ENCODE assay signal across 8 cellular contexts in genomic region chr22:23787910-23788309, GRCh38. TPM values are rescaled to one million over a fixed set of nuclear protein-coding genes. Genes with fewer than 3 reads are reported as not detected.
DNase-seq lines count a peak whose midpoint lies in the region; ATAC-seq and TF ChIP-seq lines count a peak whose summit lies in the region.

No MANE protein-coding gene starts in this region.

- no peaks in the 10 kb centered on the region for H3K27me3 Mint-ChIP-seq in T-helper 2 cell treated with Interferon-gamma antibody and Interleukin-4, amounts not matched to agents 5 μg/mL and 100 μg/mL, for 36 hours (ENCODE audit: low read depth)
- H3K27me3 Mint-ChIP-seq in activated naive CD8-positive, alpha-beta T cell treated with anti-CD3 and anti-CD28 coated beads, Interleukin-2, amount 10 ng/mL, durations not matched to agents 7 days and 5 days = no peaks in the 10 kb centered on the region

- peak overlapping the region; percentile 100 for H3K27ac ChIP-seq in suprapubic skin

- H3K4me3 ChIP-seq in kidney epithelial cell (ENCODE audit: low read depth, low read length) (peak overlapping the region; percentile 84), suprapubic skin (peak overlapping the region; percentile 95)

- H3K36me3 Mint-ChIP-seq in T-helper 2 cell treated with Interferon-gamma antibody and Interleukin-4, amounts not matched to agents 5 μg/mL and 100 μg/mL, for 36 hours (ENCODE audit: low read depth) = peaks cover 20% of the 10 kb centered on the region
- peaks cover 11% of the 10 kb centered on the region for H3K36me3 Mint-ChIP-seq in activated naive CD8-positive, alpha-beta T cell treated with anti-CD3 and anti-CD28 coated beads, Interleukin-2, amount 10 ng/mL, durations not matched to agents 7 days and 5 days

- POLR2A ChIA-PET in activated naive CD8-positive, alpha-beta T cell treated with anti-CD3 and anti-CD28 coated beads, Interleukin-2, amount 10 ng/mL, durations not matched to agents 7 days and 5 days (lab: Charles Lee) = interaction anchor here (1.4 to 3.0 kb wide), 5 partner anchors 12 to 69 kb away, joined by 4 to 18 read pairs (median 7); partner anchors contain the start of genes MMP11 and SLC2A11

- H3K9me3 Mint-ChIP-seq in T-helper 2 cell treated with Interferon-gamma antibody and Interleukin-4, amounts not matched to agents 5 μg/mL and 100 μg/mL, for 36 hours = no peaks in the 10 kb centered on the region
- no peaks in the 10 kb centered on the region for H3K9me3 Mint-ChIP-seq in activated naive CD8-positive, alpha-beta T cell treated with anti-CD3 and anti-CD28 coated beads, Interleukin-2, amount 10 ng/mL, durations not matched to agents 7 days and 5 days

- H3K27ac Mint-ChIP-seq in T-helper 2 cell treated with Interferon-gamma antibody and Interleukin-4, amounts not matched to agents 5 μg/mL and 100 μg/mL, for 36 hours = peak overlapping the region; percentile 84
- peak overlapping the region; percentile 87 for H3K27ac Mint-ChIP-seq in activated naive CD8-positive, alpha-beta T cell treated with anti-CD3 and anti-CD28 coated beads, Interleukin-2, amount 10 ng/mL, durations not matched to agents 7 days and 5 days

- peaks cover 60% of the 10 kb centered on the region for H3K4me1 ChIP-seq in suprapubic skin

- no peak for TF ChIP-seq CTCF in kidney epithelial cell (IDR thresholded peaks at IDR 0.05; ENCODE audit: insufficient read depth, low read length, poor library complexity, severe bottlenecking)
- TF ChIP-seq CTCF in suprapubic skin (IDR thresholded peaks at IDR 0.05) = no peak

- no peak for ATAC-seq in activated naive CD8-positive, alpha-beta T cell treated with anti-CD3 and anti-CD28 coated beads, Interleukin-2, amount 10 ng/mL, durations not matched to agents 7 days and 5 days (ENCODE audit: low read depth)

- H3K27me3 ChIP-seq in kidney epithelial cell (ENCODE audit: control insufficient read depth, insufficient read depth, low read length) (no peaks in the 10 kb centered on the region), suprapubic skin (no peaks in the 10 kb centered on the region)

- 49% methylated on average over 3 of the region's 3 CpGs for WGBS in suprapubic skin

- peaks cover 34% of the 10 kb centered on the region for H3K4me1 Mint-ChIP-seq in T-helper 2 cell treated with Interferon-gamma antibody and Interleukin-4, amounts not matched to agents 5 μg/mL and 100 μg/mL, for 36 hours (ENCODE audit: low read depth)
- H3K4me1 Mint-ChIP-seq in activated naive CD8-positive, alpha-beta T cell treated with anti-CD3 and anti-CD28 coated beads, Interleukin-2, amount 10 ng/mL, durations not matched to agents 7 days and 5 days = peaks cover 50% of the 10 kb centered on the region

- no peak for DNase-seq in T-helper 2 cell treated with Interferon-gamma antibody and Interleukin-4, amounts not matched to agents 5 μg/mL and 100 μg/mL, for 36 hours (ENCODE audit: low spot score)
- DNase-seq in T-helper 2 cell (no peak), kidney epithelial cell (ENCODE audit: low read depth) (no peak), suprapubic skin (ENCODE audit: low spot score in 2 of 2) (no peak), NCI-H187 (lab: John Stamatoyannopoulos, UW) (no peak), AG20443 (ENCODE audit: low spot score) (no peak)
- DNase-seq in activated naive CD8-positive, alpha-beta T cell treated with anti-CD3 and anti-CD28 coated beads, Interleukin-2, amount 10 ng/mL, durations not matched to agents 7 days and 5 days = no peak
- no peak for DNase-seq in stimulated activated CD4-positive, alpha-beta T cell treated with anti-CD3 and anti-CD28 coated beads, Interleukin-15, amount 100 ng/mL, for 24 hours

- H3K9me3 ChIP-seq in suprapubic skin = no peaks in the 10 kb centered on the region

- TF ChIP-seq EP300 in suprapubic skin (IDR thresholded peaks at IDR 0.05) = no peak

- H3K4me3 Mint-ChIP-seq in T-helper 2 cell treated with Interferon-gamma antibody and Interleukin-4, amounts not matched to agents 5 μg/mL and 100 μg/mL, for 36 hours = peak overlapping the region; percentile 91
- H3K4me3 Mint-ChIP-seq in activated naive CD8-positive, alpha-beta T cell treated with anti-CD3 and anti-CD28 coated beads, Interleukin-2, amount 10 ng/mL, durations not matched to agents 7 days and 5 days = peak overlapping the region; percentile 92

- peaks cover 2% of the 10 kb centered on the region for H3K36me3 ChIP-seq in kidney epithelial cell (ENCODE audit: control insufficient read depth, insufficient read depth, low read length)
- H3K36me3 ChIP-seq in suprapubic skin = peaks cover 13% of the 10 kb centered on the region

- TF ChIP-seq POLR2A in suprapubic skin (IDR thresholded peaks at IDR 0.05) = no peak

RNA-seq across cellular contexts. Expression of gene SMARCB1, which starts 1.1 kb away (rescaled TPM):
- total RNA-seq in activated naive CD8-positive, alpha-beta T cell treated with anti-CD3 and anti-CD28 coated beads, Interleukin-2, amount 10 ng/mL, durations not matched to agents 7 days and 5 days = 10 to 100 TPM; 81.2 to 82.8 TPM
- total RNA-seq in kidney epithelial cell (163 and 168 TPM in 2 replicates), suprapubic skin (10 to 100 TPM; 54.2 to 73.9 (median 61.3) TPM)

RNA-seq across cellular contexts. Expression of gene MMP11, which starts 15.3 kb away (rescaled TPM):
- total RNA-seq in activated naive CD8-positive, alpha-beta T cell treated with anti-CD3 and anti-CD28 coated beads, Interleukin-2, amount 10 ng/mL, durations not matched to agents 7 days and 5 days = 1 to 10 TPM; 2.1 to 2.4 TPM
- 41.9 and 48.9 TPM in 2 replicates for total RNA-seq in kidney epithelial cell
- 1 to 10 TPM in 2 of 4 donors, under 1 TPM in 1, not detected in 1; 0.60 to 3.9 (median 2.1) TPM for total RNA-seq in suprapubic skin

RNA-seq across cellular contexts. Expression of gene CHCHD10, which starts 20.1 kb away (rescaled TPM):
- total RNA-seq in activated naive CD8-positive, alpha-beta T cell treated with anti-CD3 and anti-CD28 coated beads, Interleukin-2, amount 10 ng/mL, durations not matched to agents 7 days and 5 days = 100 to 1,000 TPM in 1 of 2 experiments, 10 to 100 TPM in 1; 99.8 to 111 TPM
- total RNA-seq in kidney epithelial cell (13.5 and 21.0 TPM in 2 replicates), suprapubic skin (10 to 100 TPM; 26.7 to 46.4 (median 32.2) TPM)

RNA-seq across cellular contexts. Expression of gene C22orf15, which starts 25.1 kb away (rescaled TPM):
- 1 to 10 TPM; 2.1 to 2.9 TPM for total RNA-seq in activated naive CD8-positive, alpha-beta T cell treated with anti-CD3 and anti-CD28 coated beads, Interleukin-2, amount 10 ng/mL, durations not matched to agents 7 days and 5 days
- 0.34 TPM in 1 of 2 replicates, not detected in the other for total RNA-seq in kidney epithelial cell
- total RNA-seq in suprapubic skin = not detected

RNA-seq across cellular contexts. Expression of gene VPREB3, which starts 33.7 kb away (rescaled TPM):
- not detected for total RNA-seq in activated naive CD8-positive, alpha-beta T cell treated with anti-CD3 and anti-CD28 coated beads, Interleukin-2, amount 10 ng/mL, durations not matched to agents 7 days and 5 days
- total RNA-seq in kidney epithelial cell (not detected in 2 replicates), suprapubic skin (not detected)
